9 cellular contexts compared by ENCODE assay signal in genomic region chr1:29327223-29327935, GRCh38.
"Had no signal": no experiment of that assay in that cellular context is flagged by ENCODE, and none has a peak within 500 bp of the region (broad histone marks: within the 10 kb centered on the region; RNA-seq: fewer than 3 reads in every experiment).

No MANE protein-coding gene starts in this region.

- H3K4me3 Mint-ChIP-seq: HFFc6, IgD-negative memory B cell had no signal

- H3K9me3 ChIP-seq: HAP-1 had no signal

- ATAC-seq: HCT116, HepG2 had no signal

- H3K9me3 Mint-ChIP-seq: HFFc6 had no signal

- H3K4me3 ChIP-seq: GM23248, HAP-1 had no signal

- H3K27ac Mint-ChIP-seq: HFFc6, IgD-negative memory B cell had no signal

- H3K27ac ChIP-seq: GM23248, HL-60 had no signal

- H3K4me1 ChIP-seq: HAP-1 had no signal

- DNase-seq: GM23248, GOT3, H7, HFFc6 had no signal

- H2AFZ ChIP-seq: GM23248 had no signal
